12 cellular contexts compared by ENCODE assay signal in the genomic region with DNA sequence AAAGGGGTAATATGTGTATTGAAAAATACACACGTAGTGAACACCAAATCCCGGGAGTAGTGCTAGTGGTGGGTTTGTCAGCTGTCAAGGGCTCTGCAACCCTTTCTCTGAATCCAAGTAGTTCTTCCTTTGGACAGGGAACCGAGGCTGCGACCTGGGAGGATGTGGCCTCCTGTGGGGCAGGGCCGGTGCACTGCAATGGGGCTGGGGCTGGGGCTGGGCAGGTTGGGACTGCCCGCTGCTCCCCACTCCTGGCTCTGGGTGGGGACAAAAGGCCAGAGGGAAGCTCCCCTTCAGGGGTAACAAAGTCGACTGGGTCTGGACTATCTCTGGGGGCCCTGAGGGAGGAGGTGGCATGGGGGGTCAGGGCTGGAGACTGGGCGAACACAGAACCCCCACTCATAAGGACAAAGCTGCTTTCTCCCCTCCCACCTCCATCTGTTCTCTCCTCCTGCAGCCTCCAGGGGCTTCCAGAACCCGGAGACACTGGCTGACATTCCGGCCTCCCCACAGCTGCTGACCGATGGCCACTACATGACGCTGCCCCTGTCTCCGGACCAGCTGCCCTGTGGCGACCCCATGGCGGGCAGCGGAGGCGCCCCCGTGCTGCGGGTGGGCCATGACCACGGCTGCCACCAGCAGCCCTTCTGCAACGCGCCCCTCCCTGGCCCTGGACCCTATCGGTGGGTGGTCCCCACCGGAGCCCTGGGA. TPM values are rescaled to one million over a fixed set of nuclear protein-coding genes. Genes with fewer than 3 reads are reported as not detected.
DNase-seq lines count a peak whose midpoint lies in the region; ATAC-seq, FAIRE-seq and TF ChIP-seq lines count a peak whose summit lies in the region.
"Not testable (repeated sequence)": the region's sequence is repeated elsewhere in the genome, so short reads cannot be mapped to it uniquely, and the experiment has no call there.
"Had no signal": no experiment of that assay in that cellular context is flagged by ENCODE, and none has a peak within 500 bp of the region (broad histone marks: within the 10 kb centered on the region; RNA-seq: fewer than 3 reads in every experiment).

No MANE protein-coding gene starts in this region.

- intact Hi-C loops in activated T-helper 2 cell treated with anti-CD3 and anti-CD28 coated beads, Interferon-gamma antibody, Interleukin-2, Interleukin-4, amounts not matched to agents 10 μg/mL and 5 μg/mL and 100 μg/mL, durations not matched to agents 14 hours and 24 hours and 36 hours (cut with micrococcal nuclease); HepG2 (cut with micrococcal nuclease; ENCODE audit: unreplicated experiment); posterior vena cava (cut with DNase I): not testable (repeated sequence)

- H3K4me1 ChIP-seq in HepG2 (ENCODE audit: insufficient read depth, low read length): peaks cover 35% of the 10 kb centered on the region

- POLR2A ChIA-PET in RWPE1 (lab: Yijun Ruan, JAX; ENCODE audit: low non-redundant PET); HepG2 (lab: Yijun Ruan, JAX): not testable (repeated sequence)

- FAIRE-seq in HepG2 (lab: Jason Lieb, UNC): not testable (repeated sequence)

- not testable (repeated sequence) for H3K4me3 Mint-ChIP-seq in activated T-helper 2 cell treated with anti-CD3 and anti-CD28 coated beads, Interferon-gamma antibody, Interleukin-2, Interleukin-4, amounts not matched to agents 10 μg/mL and 5 μg/mL and 100 μg/mL, durations not matched to agents 14 hours and 24 hours and 36 hours (ENCODE audit: low read depth); glutamatergic neuron (ENCODE audit: unreplicated experiment)

- 28% methylated on average over 8 of the region's 24 CpGs for WGBS in HepG2 (ENCODE audit: low lambda C conversion rate)

- H3K4me3 ChIP-seq in LNCaP clone FGC (ENCODE audit: low read depth, low read length): peak overlapping the region; percentile 53
- not testable (repeated sequence) for H3K4me3 ChIP-seq in HepG2 (replicated peaks in 1 of 3; ENCODE audit: insufficient read depth in 1 of 3, low read depth in 2 of 3, low read length in 3 of 3)

- H2AFZ ChIP-seq in HepG2 (ENCODE audit: low read length): not testable (repeated sequence)

- not testable (repeated sequence) for H3K4me1 Mint-ChIP-seq in activated T-helper 2 cell treated with anti-CD3 and anti-CD28 coated beads, Interferon-gamma antibody, Interleukin-2, Interleukin-4, amounts not matched to agents 10 μg/mL and 5 μg/mL and 100 μg/mL, durations not matched to agents 14 hours and 24 hours and 36 hours (ENCODE audit: low read depth); glutamatergic neuron (ENCODE audit: low read depth, unreplicated experiment)

- TF ChIP-seq POLR2A in HepG2 (IDR thresholded peaks at IDR 0.05; ENCODE audit: insufficient read depth in 1 of 2, low read depth in 2 of 2, low read length in 2 of 2): not testable (repeated sequence)

- not testable (repeated sequence) for H4K20me1 ChIP-seq in HepG2 (ENCODE audit: insufficient read depth, low read length)

- peak overlapping the region; percentile 39; the same call in 1 of the 2 replicates for H3K4me2 ChIP-seq in HepG2 (ENCODE audit: low read depth, low read length)

- not testable (repeated sequence) for H3K9me3 Mint-ChIP-seq in activated T-helper 2 cell treated with anti-CD3 and anti-CD28 coated beads, Interferon-gamma antibody, Interleukin-2, Interleukin-4, amounts not matched to agents 10 μg/mL and 5 μg/mL and 100 μg/mL, durations not matched to agents 14 hours and 24 hours and 36 hours
- H3K9me3 Mint-ChIP-seq in glutamatergic neuron (ENCODE audit: unreplicated experiment): peaks cover 10% of the 10 kb centered on the region

- H3K27me3 ChIP-seq in HepG2 (ENCODE audit: control insufficient read depth in 1 of 2, insufficient read depth in 2 of 2, low read length in 2 of 2): not testable (repeated sequence)

- H3K27me3 Mint-ChIP-seq in activated T-helper 2 cell treated with anti-CD3 and anti-CD28 coated beads, Interferon-gamma antibody, Interleukin-2, Interleukin-4, amounts not matched to agents 10 μg/mL and 5 μg/mL and 100 μg/mL, durations not matched to agents 14 hours and 24 hours and 36 hours (ENCODE audit: low read depth); glutamatergic neuron (ENCODE audit: unreplicated experiment): not testable (repeated sequence)

- not testable (repeated sequence) for H3K79me2 ChIP-seq in HepG2 (ENCODE audit: insufficient read depth, low read length)

- not testable (repeated sequence) for H3K9me3 ChIP-seq in HepG2 (ENCODE audit: low read length)

- TF ChIP-seq CTCF in LNCaP clone FGC (IDR thresholded peaks at IDR 0.05; ENCODE audit: control insufficient read depth, extremely low read depth, insufficient read depth); RWPE1 (conservative IDR thresholded peaks at IDR 0.05; ENCODE audit: low read depth); glutamatergic neuron (IDR thresholded peaks at IDR 0.05; ENCODE audit: partially characterized antibody, unreplicated experiment): not testable (repeated sequence)
- TF ChIP-seq CTCF in HepG2 (CRISPR knock-in tag; IDR thresholded peaks at IDR 0.05): 0 out of 2 replicates have a peak, but pooled peaks have one; percentile 3

- not testable (repeated sequence) for H3K9ac ChIP-seq in HepG2 (ENCODE audit: insufficient read depth, low read depth, low read length)

- not testable (repeated sequence) for BruUV-seq in HepG2 (replicated peaks; lab: Mats Ljungman, UMichigan)

- not testable (repeated sequence) for H3K27ac Mint-ChIP-seq in activated T-helper 2 cell treated with anti-CD3 and anti-CD28 coated beads, Interferon-gamma antibody, Interleukin-2, Interleukin-4, amounts not matched to agents 10 μg/mL and 5 μg/mL and 100 μg/mL, durations not matched to agents 14 hours and 24 hours and 36 hours; glutamatergic neuron (ENCODE audit: unreplicated experiment)

- H3K36me3 Mint-ChIP-seq in activated T-helper 2 cell treated with anti-CD3 and anti-CD28 coated beads, Interferon-gamma antibody, Interleukin-2, Interleukin-4, amounts not matched to agents 10 μg/mL and 5 μg/mL and 100 μg/mL, durations not matched to agents 14 hours and 24 hours and 36 hours (ENCODE audit: low read depth); glutamatergic neuron (ENCODE audit: unreplicated experiment): not testable (repeated sequence)

- not testable (repeated sequence) for H3K36me3 ChIP-seq in HepG2 (replicated peaks in 1 of 2; ENCODE audit: control insufficient read depth in 1 of 2, insufficient read depth in 2 of 2, low read length in 2 of 2)

- TF ChIP-seq RAD21 in HepG2 (CRISPR knock-in tag; IDR thresholded peaks at IDR 0.05): not testable (repeated sequence)

- in situ Hi-C loops in HepG2 (cut with HindIII; ENCODE audit: extremely low pct_ligation_motif_present, low pct_unique_long_range_greater_than_20kb): not testable (repeated sequence)

- not testable (repeated sequence) for DNase-seq in LNCaP clone FGC (ENCODE audit: low read depth); RWPE1 (ENCODE audit: low spot score); HepG2 (ENCODE audit: low spot score)
- peak; percentile 2 for DNase-seq in activated T-helper 2 cell treated with anti-CD3 and anti-CD28 coated beads, Interferon-gamma antibody, Interleukin-2, Interleukin-4, amounts not matched to agents 10 μg/mL and 5 μg/mL and 100 μg/mL, durations not matched to agents 14 hours and 24 hours and 36 hours (ENCODE audit: low spot score)
- DNase-seq in glutamatergic neuron (peak; percentile 48), posterior vena cava (ENCODE audit: low spot score) (peak; percentile 70), ureter (ENCODE audit: low spot score) (peak; percentile 50)

- CTCF ChIA-PET in RWPE1 (lab: Yijun Ruan, JAX); HepG2 (lab: Yijun Ruan, JAX; ENCODE audit: low intra/inter-chr PET ratio, low total read pairs): not testable (repeated sequence)

- H3K27ac ChIP-seq in RWPE1: peak overlapping the region; percentile 53
- H3K27ac ChIP-seq in HepG2 (ENCODE audit: extremely low read length, insufficient read depth, low read length): not testable (repeated sequence)

- ATAC-seq in HepG2: peak; percentile 3

- not testable (repeated sequence) for TF ChIP-seq EP300 in HepG2 (IDR thresholded peaks at IDR 0.05; ENCODE audit: low read depth in 2 of 2, low read length in 2 of 2); HepG2 (CRISPR knock-in tag; IDR thresholded peaks at IDR 0.05; ENCODE audit: borderline replicate concordance)

RNA-seq across cellular contexts. Expression of a gene that starts 1.0 kb away (rescaled TPM):
- 1.0 and 1.2 TPM in 2 replicates for total RNA-seq in activated T-helper 2 cell treated with anti-CD3 and anti-CD28 coated beads, Interferon-gamma antibody, Interleukin-2, Interleukin-4, amounts not matched to agents 10 μg/mL and 5 μg/mL and 100 μg/mL, durations not matched to agents 14 hours and 24 hours and 36 hours
- 6.5 TPM for total RNA-seq in glutamatergic neuron (ENCODE audit: unreplicated experiment)
- total RNA-seq in HepG2 (2016; rRNA removed; fragmentation: Illumina TruSeq; extraction: Trizol): not detected in 2 replicates
- total RNA-seq in HepG2 (2016; cell fraction: cytosol; rRNA removed; fragmentation: Illumina TruSeq; extraction: Trizol; ENCODE audit: low read depth): 0.10 TPM in 1 of 2 replicates, not detected in the other
- total RNA-seq in HepG2 (2016; cell fraction: insoluble cytoplasmic fraction; rRNA removed; fragmentation: Illumina TruSeq; extraction: Trizol): 0.11 TPM in 1 of 2 replicates, not detected in the other
- total RNA-seq in HepG2 (2016; cell fraction: membrane; rRNA removed; fragmentation: Illumina TruSeq; extraction: Trizol): 0.10 TPM in 1 of 2 replicates, not detected in the other
- total RNA-seq in HepG2 (2016; cell fraction: nucleus; rRNA removed; fragmentation: Illumina TruSeq; extraction: Trizol): 2.0 TPM in 1 of 2 replicates, not detected in the other
- polyA plus RNA-seq in HepG2 (2011; rRNA removed): not detected in 2 replicates
- polyA plus RNA-seq in HepG2 (2011; cell fraction: cytosol; rRNA removed): not detected in 2 replicates
- polyA plus RNA-seq in HepG2 (2011; cell fraction: nucleus; rRNA removed): 0.13 and 0.14 TPM in 2 replicates
- not detected in 2 replicates for polyA plus RNA-seq in HepG2 (2012)
- not detected in 2 replicates for polyA plus RNA-seq in HepG2 (2016; cell fraction: cytosol; fragmentation: Illumina TruSeq; extraction: Trizol; ENCODE audit: low read depth)
- not detected in 2 replicates for polyA plus RNA-seq in HepG2 (2016; cell fraction: insoluble cytoplasmic fraction; fragmentation: Illumina TruSeq; extraction: Trizol; ENCODE audit: low read depth)
- not detected in 2 replicates for polyA plus RNA-seq in HepG2 (2016; cell fraction: membrane; fragmentation: Illumina TruSeq; extraction: Trizol; ENCODE audit: low read depth)
- polyA plus RNA-seq in HepG2 (2016; cell fraction: nucleus; fragmentation: Illumina TruSeq; extraction: Trizol; ENCODE audit: insufficient read depth, low read depth): not detected in 2 replicates
- 0.82 and 1.7 TPM in 2 replicates for polyA minus RNA-seq in HepG2 (2011; rRNA and poly(A)+ RNA removed; ENCODE audit: low replicate concordance)
- polyA minus RNA-seq in HepG2 (2011; cell fraction: cytosol; rRNA and poly(A)+ RNA removed): not detected in 2 replicates
- 0.62 and 1.8 TPM in 2 replicates for polyA minus RNA-seq in HepG2 (2011; cell fraction: nucleus; rRNA and poly(A)+ RNA removed)
- total RNA-seq in posterior vena cava: 1 to 10 TPM in 1 of 2 donors, under 1 TPM in 1; 0.37 to 1.1 TPM
- total RNA-seq in ureter: 111 TPM
- total RNA-seq: A673 had no signal
- polyA plus RNA-seq: BJ, CD14-positive monocyte had no signal

RNA-seq across cellular contexts. Expression of a gene that starts 31.7 kb away (rescaled TPM):
- total RNA-seq in activated T-helper 2 cell treated with anti-CD3 and anti-CD28 coated beads, Interferon-gamma antibody, Interleukin-2, Interleukin-4, amounts not matched to agents 10 μg/mL and 5 μg/mL and 100 μg/mL, durations not matched to agents 14 hours and 24 hours and 36 hours: 0.14 and 0.30 TPM in 2 replicates
- total RNA-seq in glutamatergic neuron (ENCODE audit: unreplicated experiment) (0.20 TPM), HepG2 (2016; rRNA removed; fragmentation: Illumina TruSeq; extraction: Trizol) (0.08 and 0.11 TPM in 2 replicates), posterior vena cava (under 1 TPM; 0.10 to 0.28 TPM), ureter (1.3 TPM)
- not detected in 2 replicates for total RNA-seq in HepG2 (2016; cell fraction: cytosol; rRNA removed; fragmentation: Illumina TruSeq; extraction: Trizol; ENCODE audit: low read depth)
- not detected in 2 replicates for total RNA-seq in HepG2 (2016; cell fraction: insoluble cytoplasmic fraction; rRNA removed; fragmentation: Illumina TruSeq; extraction: Trizol)
- not detected in 2 replicates for total RNA-seq in HepG2 (2016; cell fraction: membrane; rRNA removed; fragmentation: Illumina TruSeq; extraction: Trizol)
- not detected in 2 replicates for total RNA-seq in HepG2 (2016; cell fraction: nucleus; rRNA removed; fragmentation: Illumina TruSeq; extraction: Trizol)
- polyA plus RNA-seq in HepG2 (2011; rRNA removed): 0.13 TPM in 1 of 2 replicates, not detected in the other
- not detected in 2 replicates for polyA plus RNA-seq in HepG2 (2011; cell fraction: cytosol; rRNA removed)
- not detected in 2 replicates for polyA plus RNA-seq in HepG2 (2011; cell fraction: nucleus; rRNA removed)
- polyA plus RNA-seq in HepG2 (2012): 0.15 TPM in 2 replicates
- polyA plus RNA-seq in HepG2 (2016; cell fraction: cytosol; fragmentation: Illumina TruSeq; extraction: Trizol; ENCODE audit: low read depth): not detected in 2 replicates
- polyA plus RNA-seq in HepG2 (2016; cell fraction: insoluble cytoplasmic fraction; fragmentation: Illumina TruSeq; extraction: Trizol; ENCODE audit: low read depth): not detected in 2 replicates
- not detected in 2 replicates for polyA plus RNA-seq in HepG2 (2016; cell fraction: membrane; fragmentation: Illumina TruSeq; extraction: Trizol; ENCODE audit: low read depth)
- 0.25 TPM in 1 of 2 replicates, not detected in the other for polyA plus RNA-seq in HepG2 (2016; cell fraction: nucleus; fragmentation: Illumina TruSeq; extraction: Trizol; ENCODE audit: insufficient read depth, low read depth)
- not detected in 2 replicates for polyA minus RNA-seq in HepG2 (2011; rRNA and poly(A)+ RNA removed; ENCODE audit: low replicate concordance)
- not detected in 2 replicates for polyA minus RNA-seq in HepG2 (2011; cell fraction: cytosol; rRNA and poly(A)+ RNA removed)
- 0.13 TPM in 1 of 2 replicates, not detected in the other for polyA minus RNA-seq in HepG2 (2011; cell fraction: nucleus; rRNA and poly(A)+ RNA removed)
- total RNA-seq: GM23338, H7 had no signal
- polyA plus RNA-seq: BJ, CD14-positive monocyte had no signal

RNA-seq across cellular contexts. Expression of a gene that starts 49.8 kb away (rescaled TPM):
- 24.7 and 26.3 TPM in 2 replicates for total RNA-seq in activated T-helper 2 cell treated with anti-CD3 and anti-CD28 coated beads, Interferon-gamma antibody, Interleukin-2, Interleukin-4, amounts not matched to agents 10 μg/mL and 5 μg/mL and 100 μg/mL, durations not matched to agents 14 hours and 24 hours and 36 hours
- total RNA-seq in glutamatergic neuron (ENCODE audit: unreplicated experiment) (23.3 TPM), HepG2 (2016; rRNA removed; fragmentation: Illumina TruSeq; extraction: Trizol) (5.2 and 5.5 TPM in 2 replicates), posterior vena cava (10 to 100 TPM; 24.6 to 25.2 TPM), ureter (67.8 TPM)
- total RNA-seq in HepG2 (2016; cell fraction: cytosol; rRNA removed; fragmentation: Illumina TruSeq; extraction: Trizol; ENCODE audit: low read depth): 2.2 and 3.3 TPM in 2 replicates
- 4.7 and 6.9 TPM in 2 replicates for total RNA-seq in HepG2 (2016; cell fraction: insoluble cytoplasmic fraction; rRNA removed; fragmentation: Illumina TruSeq; extraction: Trizol)
- 4.2 and 4.5 TPM in 2 replicates for total RNA-seq in HepG2 (2016; cell fraction: membrane; rRNA removed; fragmentation: Illumina TruSeq; extraction: Trizol)
- total RNA-seq in HepG2 (2016; cell fraction: nucleus; rRNA removed; fragmentation: Illumina TruSeq; extraction: Trizol): 7.1 and 7.5 TPM in 2 replicates
- 6.2 and 7.0 TPM in 2 replicates for polyA plus RNA-seq in HepG2 (2011; rRNA removed)
- polyA plus RNA-seq in HepG2 (2011; cell fraction: cytosol; rRNA removed): 2.7 and 4.1 TPM in 2 replicates
- polyA plus RNA-seq in HepG2 (2011; cell fraction: nucleus; rRNA removed): 18.5 and 23.3 TPM in 2 replicates
- polyA plus RNA-seq in HepG2 (2012): 5.0 and 6.3 TPM in 2 replicates
- 1.3 and 1.5 TPM in 2 replicates for polyA plus RNA-seq in HepG2 (2016; cell fraction: cytosol; fragmentation: Illumina TruSeq; extraction: Trizol; ENCODE audit: low read depth)
- 6.9 and 7.6 TPM in 2 replicates for polyA plus RNA-seq in HepG2 (2016; cell fraction: insoluble cytoplasmic fraction; fragmentation: Illumina TruSeq; extraction: Trizol; ENCODE audit: low read depth)
- polyA plus RNA-seq in HepG2 (2016; cell fraction: membrane; fragmentation: Illumina TruSeq; extraction: Trizol; ENCODE audit: low read depth): 2.1 and 2.2 TPM in 2 replicates
- 15.2 and 17.1 TPM in 2 replicates for polyA plus RNA-seq in HepG2 (2016; cell fraction: nucleus; fragmentation: Illumina TruSeq; extraction: Trizol; ENCODE audit: insufficient read depth, low read depth)
- polyA minus RNA-seq in HepG2 (2011; rRNA and poly(A)+ RNA removed; ENCODE audit: low replicate concordance): 19.1 and 19.3 TPM in 2 replicates
- 6.9 and 9.4 TPM in 2 replicates for polyA minus RNA-seq in HepG2 (2011; cell fraction: cytosol; rRNA and poly(A)+ RNA removed)
- polyA minus RNA-seq in HepG2 (2011; cell fraction: nucleus; rRNA and poly(A)+ RNA removed): 8.8 and 10.3 TPM in 2 replicates

Comparison
In these comparisons a context has a peak if more than half of its experiments do, and no peak if none do; other contexts are left out.
1. RNA of a gene that starts 1.0 kb away (total RNA-seq): 111 TPM in ureter (single experiment); 6.5 TPM in glutamatergic neuron (single experiment), 1.0 to 1.2 TPM in activated T-helper 2 cell treated with anti-CD3 and anti-CD28 coated beads, Interferon-gamma antibody, Interleukin-2, Interleukin-4, amounts not matched to agents 10 μg/mL and 5 μg/mL and 100 μg/mL, durations not matched to agents 14 hours and 24 hours and 36 hours, 0.37 to 1.1 TPM in posterior vena cava and 0.10 to 2.0 TPM in HepG2; every median in the first group is over 10 times any median in the second.